ENCODE assay signal across 2 cellular contexts in the genomic region with DNA sequence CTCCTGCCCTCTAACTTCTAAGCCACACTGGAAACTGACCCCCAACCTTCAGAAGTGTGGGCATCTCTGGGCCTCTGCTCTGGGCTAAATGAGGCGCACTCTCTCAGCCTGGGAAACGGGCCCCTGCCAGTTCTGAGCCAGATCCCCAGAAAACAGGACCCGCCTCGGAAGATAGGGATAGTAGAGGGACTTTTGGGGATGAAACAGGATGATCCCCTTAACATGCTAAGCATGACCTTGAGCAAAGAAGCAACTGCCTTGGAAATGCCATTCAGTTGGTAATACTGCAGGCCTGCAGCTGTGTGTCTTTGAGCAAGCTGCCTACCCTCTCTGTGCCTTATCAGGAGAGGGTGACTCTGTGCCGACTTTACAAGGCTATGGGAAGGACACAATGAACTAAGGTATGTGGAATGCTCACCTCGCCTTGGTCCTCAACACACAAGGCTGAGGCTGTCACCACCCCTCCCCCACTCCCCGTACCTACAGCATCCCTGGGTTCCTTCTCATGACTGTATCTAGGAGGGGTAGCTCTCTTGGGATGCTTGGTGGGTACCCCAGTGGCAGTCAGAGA.
A peak's percentile ranks its signal among the peaks of the same experiment; 100 is the strongest.
TF ChIP-seq lines count a peak whose summit lies in the region.

No MANE protein-coding gene starts in this region.

TF ChIP-seq in A549, 52 proteins besides CTCF, POLR2A, EP300 and RAD21:
- TF ChIP-seq MAX (IDR thresholded peaks at IDR 0.05): no peak
- TF ChIP-seq, protein P1, sequence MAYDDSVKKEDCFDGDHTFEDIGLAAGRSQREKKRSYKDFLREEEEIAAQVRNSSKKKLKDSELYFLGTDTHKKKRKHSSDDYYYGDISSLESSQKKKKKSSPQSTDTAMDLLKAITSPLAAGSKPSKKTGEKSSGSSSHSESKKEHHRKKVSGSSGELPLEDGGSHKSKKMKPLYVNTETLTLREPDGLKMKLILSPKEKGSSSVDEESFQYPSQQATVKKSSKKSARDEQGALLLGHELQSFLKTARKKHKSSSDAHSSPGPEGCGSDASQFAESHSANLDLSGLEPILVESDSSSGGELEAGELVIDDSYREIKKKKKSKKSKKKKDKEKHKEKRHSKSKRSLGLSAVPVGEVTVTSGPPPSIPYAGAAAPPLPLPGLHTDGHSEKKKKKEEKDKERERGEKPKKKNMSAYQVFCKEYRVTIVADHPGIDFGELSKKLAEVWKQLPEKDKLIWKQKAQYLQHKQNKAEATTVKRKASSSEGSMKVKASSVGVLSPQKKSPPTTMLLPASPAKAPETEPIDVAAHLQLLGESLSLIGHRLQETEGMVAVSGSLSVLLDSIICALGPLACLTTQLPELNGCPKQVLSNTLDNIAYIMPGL (CRISPR knock-in tag; IDR thresholded peaks at IDR 0.05; ENCODE audit: borderline replicate concordance): no peak
- TF ChIP-seq PHF8 (IDR thresholded peaks at IDR 0.05; ENCODE audit: borderline replicate concordance, low read depth): no peak
- TF ChIP-seq SMC3 (IDR thresholded peaks at IDR 0.05): no peak
- no peak for TF ChIP-seq FOSL2 (IDR thresholded peaks at IDR 0.05)
- no peak for TF ChIP-seq FOSL2 (CRISPR knock-in tag; IDR thresholded peaks at IDR 0.05)
- TF ChIP-seq BHLHE40 (IDR thresholded peaks at IDR 0.05; ENCODE audit: low read depth, low read length): no peak
- TF ChIP-seq FOSB (CRISPR knock-in tag; IDR thresholded peaks at IDR 0.05): no peak
- TF ChIP-seq EHMT2 (IDR thresholded peaks at IDR 0.05; ENCODE audit: low read depth): no peak
- TF ChIP-seq NFE2L2 (conservative IDR thresholded peaks at IDR 0.05; ENCODE audit: low read length): no peak
- TF ChIP-seq KDM1A (IDR thresholded peaks at IDR 0.05; ENCODE audit: low read depth): peak; percentile 79; the same call in 1 of the 2 replicates
- no peak for TF ChIP-seq MYC (IDR thresholded peaks at IDR 0.05; ENCODE audit: borderline replicate concordance, low read length)
- TF ChIP-seq HDAC2 (IDR thresholded peaks at IDR 0.05): no peak
- no peak for TF ChIP-seq REST (IDR thresholded peaks at IDR 0.05)
- no peak for TF ChIP-seq CEBPB (IDR thresholded peaks at IDR 0.05)
- 0 out of 2 replicates have a peak, but pooled peaks have one; percentile 59 for TF ChIP-seq CHD4 (IDR thresholded peaks at IDR 0.05; ENCODE audit: borderline replicate concordance)
- TF ChIP-seq MAFK (IDR thresholded peaks at IDR 0.05; ENCODE audit: partially characterized antibody): no peak
- TF ChIP-seq TP53 (CRISPR knock-in tag; IDR thresholded peaks at IDR 0.05): no peak
- TF ChIP-seq EHF (CRISPR knock-in tag; IDR thresholded peaks at IDR 0.05): no peak
- no peak for TF ChIP-seq HOXB5 (CRISPR knock-in tag; IDR thresholded peaks at IDR 0.05)
- TF ChIP-seq HOXA7 (CRISPR knock-in tag; IDR thresholded peaks at IDR 0.05): no peak
- peak; percentile 89 for TF ChIP-seq ZFP36 (IDR thresholded peaks at IDR 0.05; ENCODE audit: borderline replicate concordance, partially characterized antibody)
- no peak for TF ChIP-seq GATA3 (IDR thresholded peaks at IDR 0.05; ENCODE audit: borderline replicate concordance)
- TF ChIP-seq, protein P2, sequence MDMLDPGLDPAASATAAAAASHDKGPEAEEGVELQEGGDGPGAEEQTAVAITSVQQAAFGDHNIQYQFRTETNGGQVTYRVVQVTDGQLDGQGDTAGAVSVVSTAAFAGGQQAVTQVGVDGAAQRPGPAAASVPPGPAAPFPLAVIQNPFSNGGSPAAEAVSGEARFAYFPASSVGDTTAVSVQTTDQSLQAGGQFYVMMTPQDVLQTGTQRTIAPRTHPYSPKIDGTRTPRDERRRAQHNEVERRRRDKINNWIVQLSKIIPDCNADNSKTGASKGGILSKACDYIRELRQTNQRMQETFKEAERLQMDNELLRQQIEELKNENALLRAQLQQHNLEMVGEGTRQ (IDR thresholded peaks at IDR 0.05): no peak
- no peak for TF ChIP-seq ZNF302 (CRISPR knock-in tag; IDR thresholded peaks at IDR 0.05)
- no peak for TF ChIP-seq ZSCAN20 (CRISPR knock-in tag; IDR thresholded peaks at IDR 0.05)
- TF ChIP-seq SREBF2 (IDR thresholded peaks at IDR 0.05): no peak

TF ChIP-seq in endothelial cell of umbilical vein, 7 proteins besides CTCF, POLR2A, EP300 and RAD21 (continued from another document):
- TF ChIP-seq POLR2AphosphoS5 (IDR thresholded peaks at IDR 0.05; ENCODE audit: insufficient read depth, low read depth, low read length) (no peak), FOS (IDR thresholded peaks at IDR 0.05; ENCODE audit: borderline replicate concordance, insufficient read depth, low read length) (no peak), MYC (IDR thresholded peaks at IDR 0.05; ENCODE audit: low read depth, low read length) (no peak), GATA2 (IDR thresholded peaks at IDR 0.05; ENCODE audit: insufficient read depth, insufficient read length, low read depth, low read length) (no peak), EZH2 (IDR thresholded peaks at IDR 0.05; ENCODE audit: borderline replicate concordance, low read depth, low read length, severe bottlenecking) (no peak)
